ENCODE assay signal across 8 cellular contexts in the genomic region with DNA sequence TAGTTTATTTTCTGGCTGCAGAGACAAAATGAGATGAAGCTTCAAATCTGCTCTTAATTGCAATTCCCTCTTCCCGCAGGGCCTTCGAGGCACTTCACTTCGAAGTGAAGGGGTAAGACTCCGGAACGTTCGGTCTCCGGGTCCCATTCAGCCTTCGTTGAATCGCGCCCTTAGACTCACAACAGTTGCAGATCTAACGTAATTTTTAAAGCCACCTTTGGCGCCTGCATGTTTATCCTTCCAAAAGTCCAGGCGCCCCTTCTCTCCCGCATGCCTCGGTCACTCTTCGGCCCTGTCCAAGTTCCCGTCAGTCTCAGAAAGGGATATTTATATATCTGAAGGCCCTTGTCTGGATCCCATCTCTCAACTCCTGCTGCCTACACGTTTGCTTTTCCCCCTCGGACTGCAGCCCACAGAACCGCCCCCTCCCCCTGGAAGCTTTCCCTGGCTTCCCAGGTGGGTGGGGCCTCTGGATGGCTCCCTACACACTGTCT. TPM values are rescaled to one million over a fixed set of nuclear protein-coding genes. Genes with fewer than 3 reads are reported as not detected.
DNase-seq lines count a peak whose midpoint lies in the region; ATAC-seq and TF ChIP-seq lines count a peak whose summit lies in the region.

No MANE protein-coding gene starts in this region.

- no peak for DNase-seq in T-helper 1 cell
- no peak for DNase-seq in MCF 10A (ENCODE audit: unreplicated experiment)
- no peak for DNase-seq in kidney epithelial cell (ENCODE audit: low read depth)
- no peak for DNase-seq in thoracic aorta (ENCODE audit: low spot score)
- no peak for DNase-seq in NCI-H2107 (lab: John Stamatoyannopoulos, UW)
- DNase-seq in OCI-M1 (lab: John Stamatoyannopoulos, UW), result no peak

- no peaks in the 10 kb centered on the region for H3K9me3 ChIP-seq in thoracic aorta

- CTCF ChIA-PET in MCF 10A (lab: Yijun Ruan, JAX), result interaction anchor here (0.6 to 4.9 kb wide), 9 partner anchors 9 to 1017 kb away, joined by 3 to 101 read pairs (median 7); no protein-coding TSS in a partner anchor

- H3K27me3 Mint-ChIP-seq in T-helper 1 cell treated with Interleukin-12 subunit alpha and Interleukin-12 subunit beta and Interleukin-4 antibody, amounts not matched to agents 30 μg/mL and 1 μg/mL, for 36 hours (ENCODE audit: low read depth), result peaks cover 58% of the 10 kb centered on the region
- no peaks in the 10 kb centered on the region for H3K27me3 Mint-ChIP-seq in MCF 10A (ENCODE audit: insufficient read depth, unreplicated experiment)

- H3K27ac ChIP-seq in thoracic aorta, result peak overlapping the region; percentile 87 to 90

- H3K36me3 Mint-ChIP-seq in T-helper 1 cell treated with Interleukin-12 subunit alpha and Interleukin-12 subunit beta and Interleukin-4 antibody, amounts not matched to agents 30 μg/mL and 1 μg/mL, for 36 hours (ENCODE audit: low read depth), result peaks cover 2% of the 10 kb centered on the region
- no peaks in the 10 kb centered on the region for H3K36me3 Mint-ChIP-seq in MCF 10A (ENCODE audit: insufficient read depth, unreplicated experiment)

- no peak for TF ChIP-seq CTCF in MCF 10A (IDR thresholded peaks at IDR 0.05; ENCODE audit: unreplicated experiment)
- no peak for TF ChIP-seq CTCF in kidney epithelial cell (IDR thresholded peaks at IDR 0.05; ENCODE audit: insufficient read depth, low read length, poor library complexity, severe bottlenecking)
- TF ChIP-seq CTCF in thoracic aorta (IDR thresholded peaks at IDR 0.05), result no peak

- no TSS peak for BruUV-seq in MCF 10A (replicated peaks; lab: Mats Ljungman, UMichigan)

- no peaks in the 10 kb centered on the region for H3K27me3 ChIP-seq in kidney epithelial cell (ENCODE audit: control insufficient read depth, insufficient read depth, low read length)
- H3K27me3 ChIP-seq in thoracic aorta (replicated peaks; ENCODE audit: insufficient read depth), result no peaks in the 10 kb centered on the region

- no peaks in the 10 kb centered on the region for H3K9me3 Mint-ChIP-seq in T-helper 1 cell treated with Interleukin-12 subunit alpha and Interleukin-12 subunit beta and Interleukin-4 antibody, amounts not matched to agents 30 μg/mL and 1 μg/mL, for 36 hours
- H3K9me3 Mint-ChIP-seq in MCF 10A (ENCODE audit: unreplicated experiment), result no peaks in the 10 kb centered on the region

- H3K4me1 Mint-ChIP-seq in T-helper 1 cell treated with Interleukin-12 subunit alpha and Interleukin-12 subunit beta and Interleukin-4 antibody, amounts not matched to agents 30 μg/mL and 1 μg/mL, for 36 hours (ENCODE audit: low read depth), result peaks cover 20% of the 10 kb centered on the region
- H3K4me1 Mint-ChIP-seq in MCF 10A (ENCODE audit: insufficient read depth, unreplicated experiment), result peaks cover 35% of the 10 kb centered on the region

- intact Hi-C loops in MCF 10A (cut with micrococcal nuclease), result loop anchor here (5.0 kb wide), 2 partner anchors 95 to 1010 kb away; no protein-coding TSS in a partner anchor

- peak overlapping the region; percentile 55 for H3K4me3 ChIP-seq in kidney epithelial cell (ENCODE audit: low read depth, low read length)
- peak overlapping the region; percentile 90 for H3K4me3 ChIP-seq in thoracic aorta

- POLR2A ChIA-PET in MCF 10A (lab: Yijun Ruan, JAX), result interaction anchor here (2.1 to 4.9 kb wide), 4 partner anchors 16 to 106 kb away, joined by 11 to 71 read pairs (median 18); partner anchors contain the start of gene CLN5

- peak; percentile 8 for ATAC-seq in thoracic aorta (ENCODE audit: insufficient number of reproducible peaks, low FRiP score, low read depth)
- no peak for ATAC-seq in GM19035 (IDR thresholded peaks at IDR 0.05; ENCODE audit: unreplicated experiment)

- peak overlapping the region; percentile 34 for H3K27ac Mint-ChIP-seq in T-helper 1 cell treated with Interleukin-12 subunit alpha and Interleukin-12 subunit beta and Interleukin-4 antibody, amounts not matched to agents 30 μg/mL and 1 μg/mL, for 36 hours
- H3K27ac Mint-ChIP-seq in MCF 10A (ENCODE audit: low read depth, unreplicated experiment), result no peak overlapping the region

- H3K36me3 ChIP-seq in kidney epithelial cell (ENCODE audit: control insufficient read depth, insufficient read depth, low read length), result no peaks in the 10 kb centered on the region
- no peaks in the 10 kb centered on the region for H3K36me3 ChIP-seq in thoracic aorta

- peaks cover 5 to 29% of the 10 kb centered on the region in 2 donors for H3K4me1 ChIP-seq in thoracic aorta (ENCODE audit: control insufficient read depth in 1 of 2, low read depth in 2 of 2)

- H3K4me3 Mint-ChIP-seq in T-helper 1 cell treated with Interleukin-12 subunit alpha and Interleukin-12 subunit beta and Interleukin-4 antibody, amounts not matched to agents 30 μg/mL and 1 μg/mL, for 36 hours, result peak overlapping the region; percentile 84
- peak overlapping the region; percentile 94 for H3K4me3 Mint-ChIP-seq in MCF 10A (ENCODE audit: unreplicated experiment)

RNA-seq across cellular contexts. Expression of gene KCTD12, which starts 0.9 kb away (rescaled TPM):
- 15.6 and 15.8 TPM in 2 replicates for total RNA-seq in MCF 10A (2022)
- total RNA-seq in kidney epithelial cell, result 5.0 and 5.4 TPM in 2 replicates
- total RNA-seq in thoracic aorta, result 10 to 100 TPM; 89.8 to 99.7 TPM
